ENCODE assay signal across 1 cellular context in genomic region chr6:143397229-143398222, GRCh38.
A peak's percentile ranks its signal among the peaks of the same experiment; 100 is the strongest.
TF ChIP-seq lines count a peak whose summit lies in the region.

No MANE protein-coding gene starts in this region.

TF ChIP-seq in HepG2, 621 proteins besides CTCF, POLR2A, EP300 and RAD21 (continued from another document and continues in another):
- TF ChIP-seq, protein P1, sequence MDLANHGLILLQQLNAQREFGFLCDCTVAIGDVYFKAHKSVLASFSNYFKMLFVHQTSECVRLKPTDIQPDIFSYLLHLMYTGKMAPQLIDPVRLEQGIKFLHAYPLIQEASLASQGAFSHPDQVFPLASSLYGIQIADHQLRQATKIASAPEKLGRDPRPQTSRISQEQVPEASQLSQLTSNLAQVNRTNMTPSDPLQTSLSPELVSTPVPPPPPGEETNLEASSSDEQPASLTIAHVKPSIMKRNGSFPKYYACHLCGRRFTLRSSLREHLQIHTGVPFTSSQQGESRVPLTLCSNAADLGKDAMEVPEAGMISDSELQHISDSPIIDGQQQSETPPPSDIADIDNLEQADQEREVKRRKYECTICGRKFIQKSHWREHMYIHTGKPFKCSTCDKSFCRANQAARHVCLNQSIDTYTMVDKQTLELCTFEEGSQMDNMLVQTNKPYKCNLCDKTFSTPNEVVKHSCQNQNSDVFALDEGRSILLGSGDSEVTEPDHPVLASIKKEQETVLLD (CRISPR knock-in tag; IDR thresholded peaks at IDR 0.05; ENCODE audit: low read depth), result no peak
- TF ChIP-seq SMYD3 (CRISPR knock-in tag; IDR thresholded peaks at IDR 0.05) (peak; percentile 40; the same call in 1 of the 2 replicates), SP2 (CRISPR knock-in tag; IDR thresholded peaks at IDR 0.05) (no peak), ZNF569 (CRISPR knock-in tag; IDR thresholded peaks at IDR 0.05; ENCODE audit: borderline replicate concordance) (no peak), AHDC1 (CRISPR knock-in tag; IDR thresholded peaks at IDR 0.05; ENCODE audit: borderline replicate concordance) (peak; percentile 92), TARDBP (CRISPR knock-in tag; IDR thresholded peaks at IDR 0.05) (peak; percentile 85), NFKBIZ (CRISPR knock-in tag; IDR thresholded peaks at IDR 0.05) (peak; percentile 95), RXRA (CRISPR knock-in tag; IDR thresholded peaks at IDR 0.05) (peak; percentile 97), ELF3 (CRISPR knock-in tag; IDR thresholded peaks at IDR 0.05) (peak; percentile 85), SRF (IDR thresholded peaks at IDR 0.05; ENCODE audit: low read depth, low read length) (0 out of 2 replicates have a peak, but pooled peaks have one; percentile 27), ZGPAT (CRISPR knock-in tag; IDR thresholded peaks at IDR 0.05) (peak; percentile 94), GMEB2 (CRISPR knock-in tag; IDR thresholded peaks at IDR 0.05; ENCODE audit: low read depth) (0 out of 2 replicates have a peak, but pooled peaks have one; percentile 19), GTF2F1 (IDR thresholded peaks at IDR 0.05; ENCODE audit: low read length) (no peak), CEBPB (IDR thresholded peaks at IDR 0.05; ENCODE audit: borderline replicate concordance, low read depth, low read length) (peak; percentile 99), ZBTB33 (CRISPR knock-in tag; IDR thresholded peaks at IDR 0.05) (peak; percentile 41; the same call in 1 of the 2 replicates), TRAFD1 (CRISPR knock-in tag; IDR thresholded peaks at IDR 0.05; ENCODE audit: borderline replicate concordance) (no peak), KAT8 (CRISPR knock-in tag; IDR thresholded peaks at IDR 0.05) (peak; percentile 84), HMG20B (CRISPR knock-in tag; conservative IDR thresholded peaks at IDR 0.05) (peak; percentile 82; the same call in 1 of the 2 replicates), ZNF446 (CRISPR knock-in tag; IDR thresholded peaks at IDR 0.05) (no peak), ATF7-NPFF (CRISPR knock-in tag; IDR thresholded peaks at IDR 0.05; ENCODE audit: low read depth) (no peak), ZNF780A (CRISPR knock-in tag; IDR thresholded peaks at IDR 0.05) (no peak), ZNF784 (CRISPR knock-in tag; IDR thresholded peaks at IDR 0.05; ENCODE audit: borderline replicate concordance) (no peak), U2AF1 (optimal IDR thresholded peaks at IDR 0.05; ENCODE audit: low read depth, low read length) (no peak), JUND (CRISPR knock-in tag; IDR thresholded peaks at IDR 0.05) (peak; percentile 94), TCF7 (IDR thresholded peaks at IDR 0.05; ENCODE audit: low read depth) (peak; percentile 65), DR1 (CRISPR knock-in tag; IDR thresholded peaks at IDR 0.05) (no peak), CHD2 (IDR thresholded peaks at IDR 0.05; ENCODE audit: low read depth, low read length) (peak; percentile 7; the same call in 1 of the 2 replicates), NFATC3 (CRISPR knock-in tag; IDR thresholded peaks at IDR 0.05) (peak; percentile 44; the same call in 1 of the 2 replicates), WIZ (CRISPR knock-in tag; IDR thresholded peaks at IDR 0.05) (no peak; the same call in 1 of the 2 replicates), ERF (CRISPR knock-in tag; IDR thresholded peaks at IDR 0.05) (peak; percentile 62; the same call in 1 of the 2 replicates), XRCC5 (optimal IDR thresholded peaks at IDR 0.05; ENCODE audit: low read length) (peak; percentile 56), ZNF430 (CRISPR knock-in tag; IDR thresholded peaks at IDR 0.05) (0 out of 2 replicates have a peak, but pooled peaks have one; percentile 13), MIER3 (CRISPR knock-in tag; IDR thresholded peaks at IDR 0.05; ENCODE audit: borderline replicate concordance) (peak; percentile 68; the same call in 1 of the 2 replicates), MXD4 (CRISPR knock-in tag; IDR thresholded peaks at IDR 0.05) (0 out of 2 replicates have a peak, but pooled peaks have one; percentile 32), HES4 (CRISPR knock-in tag; IDR thresholded peaks at IDR 0.05; ENCODE audit: borderline replicate concordance) (no peak), NR1H2 (CRISPR knock-in tag; IDR thresholded peaks at IDR 0.05; ENCODE audit: borderline replicate concordance, low read depth) (no peak), SMAD3 (CRISPR knock-in tag; IDR thresholded peaks at IDR 0.05) (peak; percentile 93), ZNF337 (CRISPR knock-in tag; IDR thresholded peaks at IDR 0.05; ENCODE audit: borderline replicate concordance, low read depth) (0 out of 2 replicates have a peak, but pooled peaks have one; percentile 9), NCOA2 (CRISPR knock-in tag; IDR thresholded peaks at IDR 0.05) (peak; percentile 94), ZBTB21 (CRISPR knock-in tag; IDR thresholded peaks at IDR 0.05) (peak; percentile 36; the same call in 1 of the 2 replicates), ZNF24 (IDR thresholded peaks at IDR 0.05) (no peak), SNRNP70 (IDR thresholded peaks at IDR 0.05; ENCODE audit: low read depth, low read length) (no peak)
- TF ChIP-seq, protein P2, sequence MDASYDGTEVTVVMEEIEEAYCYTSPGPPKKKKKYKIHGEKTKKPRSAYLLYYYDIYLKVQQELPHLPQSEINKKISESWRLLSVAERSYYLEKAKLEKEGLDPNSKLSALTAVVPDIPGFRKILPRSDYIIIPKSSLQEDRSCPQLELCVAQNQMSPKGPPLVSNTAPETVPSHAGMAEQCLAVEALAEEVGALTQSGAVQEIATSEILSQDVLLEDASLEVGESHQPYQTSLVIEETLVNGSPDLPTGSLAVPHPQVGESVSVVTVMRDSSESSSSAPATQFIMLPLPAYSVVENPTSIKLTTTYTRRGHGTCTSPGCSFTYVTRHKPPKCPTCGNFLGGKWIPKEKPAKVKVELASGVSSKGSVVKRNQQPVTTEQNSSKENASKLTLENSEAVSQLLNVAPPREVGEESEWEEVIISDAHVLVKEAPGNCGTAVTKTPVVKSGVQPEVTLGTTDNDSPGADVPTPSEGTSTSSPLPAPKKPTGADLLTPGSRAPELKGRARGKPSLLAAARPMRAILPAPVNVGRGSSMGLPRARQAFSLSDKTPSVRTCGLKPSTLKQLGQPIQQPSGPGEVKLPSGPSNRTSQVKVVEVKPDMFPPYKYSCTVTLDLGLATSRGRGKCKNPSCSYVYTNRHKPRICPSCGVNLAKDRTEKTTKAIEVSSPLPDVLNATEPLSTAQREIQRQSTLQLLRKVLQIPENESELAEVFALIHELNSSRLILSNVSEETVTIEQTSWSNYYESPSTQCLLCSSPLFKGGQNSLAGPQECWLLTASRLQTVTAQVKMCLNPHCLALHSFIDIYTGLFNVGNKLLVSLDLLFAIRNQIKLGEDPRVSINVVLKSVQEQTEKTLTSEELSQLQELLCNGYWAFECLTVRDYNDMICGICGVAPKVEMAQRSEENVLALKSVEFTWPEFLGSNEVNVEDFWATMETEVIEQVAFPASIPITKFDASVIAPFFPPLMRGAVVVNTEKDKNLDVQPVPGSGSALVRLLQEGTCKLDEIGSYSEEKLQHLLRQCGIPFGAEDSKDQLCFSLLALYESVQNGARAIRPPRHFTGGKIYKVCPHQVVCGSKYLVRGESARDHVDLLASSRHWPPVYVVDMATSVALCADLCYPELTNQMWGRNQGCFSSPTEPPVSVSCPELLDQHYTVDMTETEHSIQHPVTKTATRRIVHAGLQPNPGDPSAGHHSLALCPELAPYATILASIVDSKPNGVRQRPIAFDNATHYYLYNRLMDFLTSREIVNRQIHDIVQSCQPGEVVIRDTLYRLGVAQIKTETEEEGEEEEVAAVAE (CRISPR knock-in tag; IDR thresholded peaks at IDR 0.05; ENCODE audit: borderline replicate concordance), result 0 out of 2 replicates have a peak, but pooled peaks have one; percentile 43
